8 cellular contexts compared by ENCODE assay signal in the genomic region with DNA sequence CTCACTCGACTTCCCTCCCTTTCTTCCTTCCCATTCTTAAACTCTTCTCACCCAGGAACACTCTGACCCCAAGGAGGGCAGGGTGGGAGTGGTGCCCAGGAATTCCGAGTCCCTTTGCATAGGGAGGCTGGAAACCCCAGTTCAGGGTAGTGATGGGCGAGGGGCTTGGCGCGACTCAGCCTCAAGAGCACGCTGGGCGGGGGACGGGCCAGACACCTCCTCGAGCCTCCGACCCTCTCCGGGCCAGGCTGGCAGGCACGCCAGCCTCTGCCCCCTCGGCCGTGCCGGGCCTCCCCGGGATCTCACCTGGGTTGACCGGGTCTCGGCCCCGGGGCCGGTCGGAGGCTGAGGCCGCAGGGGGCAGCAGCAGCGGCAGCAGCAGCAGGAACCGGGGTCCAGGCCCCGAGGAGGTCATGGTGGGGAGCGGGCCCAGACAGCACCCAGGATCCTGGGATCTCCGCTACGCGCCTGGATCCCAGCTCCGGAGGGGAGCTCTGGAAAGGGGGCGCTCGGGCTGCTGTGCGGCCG. TPM values are rescaled to one million over a fixed set of nuclear protein-coding genes. Genes with fewer than 3 reads are reported as not detected.
A peak's percentile ranks its signal among the peaks of the same experiment; 100 is the strongest.
DNase-seq lines count a peak whose midpoint lies in the region; ATAC-seq and TF ChIP-seq lines count a peak whose summit lies in the region.

No MANE protein-coding gene starts in this region.

- peak overlapping the region; percentile 57 for H3K27ac Mint-ChIP-seq in T-helper 17 cell

- TF ChIP-seq CTCF in fibroblast of the aortic adventitia (IDR thresholded peaks at IDR 0.05; ENCODE audit: insufficient read depth, low read length), result no peak

- peak overlapping the region; percentile 92 for H3K4me3 Mint-ChIP-seq in T-helper 17 cell

- ATAC-seq in HG02852 (IDR thresholded peaks at IDR 0.05; ENCODE audit: unreplicated experiment) (peak; percentile 18), T-helper 17 cell (no peak)

- H3K4me3 ChIP-seq in fibroblast of the aortic adventitia (ENCODE audit: low read depth, low read length), result peak overlapping the region; percentile 88

- H3K4me1 Mint-ChIP-seq in T-helper 17 cell, result peaks cover 29% of the 10 kb centered on the region

- H3K36me3 Mint-ChIP-seq in T-helper 17 cell (ENCODE audit: low read depth), result no peaks in the 10 kb centered on the region

- H3K27me3 Mint-ChIP-seq in T-helper 17 cell, result no peaks in the 10 kb centered on the region

- DNase-seq in NCI-H1417 (lab: John Stamatoyannopoulos, UW) (peak in 2 of 3 experiments; percentile 51 to 75), NCI-H1417 treated with DMSO at 0.1 percent for 48 hours (lab: John Stamatoyannopoulos, UW) (no peak), T-helper 17 cell (no peak), fibroblast of the aortic adventitia (ENCODE audit: low read depth) (peak; percentile 17), putamen (ENCODE audit: low spot score) (peak; percentile 23), cerebellar nuclear complex (lab: John Stamatoyannopoulos, UW) (no peak), 8988T (no peak)

- no peaks in the 10 kb centered on the region for H3K9me3 ChIP-seq in T-helper 17 cell (ENCODE audit: control insufficient read depth, low read length, poor library complexity, severe bottlenecking)

RNA-seq across cellular contexts. Expression of a gene that starts 0.5 kb away (rescaled TPM):
- total RNA-seq in T-helper 17 cell (10 to 100 TPM; 39.0 to 44.7 TPM), fibroblast of the aortic adventitia (ENCODE audit: low replicate concordance) (31.3 and 45.5 TPM in 2 replicates)

RNA-seq across cellular contexts. Expression of a gene that starts 1.0 kb away (rescaled TPM):
- total RNA-seq in T-helper 17 cell (10 to 100 TPM; 38.7 to 42.4 TPM), fibroblast of the aortic adventitia (ENCODE audit: low replicate concordance) (75.6 and 98.2 TPM in 2 replicates)

RNA-seq across cellular contexts. Expression of a gene that starts 16.1 kb away (rescaled TPM):
- total RNA-seq in T-helper 17 cell (not detected), fibroblast of the aortic adventitia (ENCODE audit: low replicate concordance) (not detected in 2 replicates)

RNA-seq across cellular contexts. Expression of a gene that starts 20.7 kb away (rescaled TPM):
- 10 to 100 TPM; 17.3 to 23.0 TPM for total RNA-seq in T-helper 17 cell
- 3.0 TPM in 2 replicates for total RNA-seq in fibroblast of the aortic adventitia (ENCODE audit: low replicate concordance)

RNA-seq across cellular contexts. Expression of a gene that starts 28.0 kb away (rescaled TPM):
- total RNA-seq in T-helper 17 cell (10 to 100 TPM; 80.5 to 90.7 TPM), fibroblast of the aortic adventitia (ENCODE audit: low replicate concordance) (90.5 and 123 TPM in 2 replicates)

Comparison
In these comparisons a context has a peak if more than half of its experiments do, and no peak if none do; other contexts are left out.
1. DNase-seq: peak in NCI-H1417 (2 of 3), fibroblast of the aortic adventitia (single experiment) and putamen (single experiment); none in NCI-H1417 treated with DMSO at 0.1 percent for 48 hours (single experiment), T-helper 17 cell (0 of 3), cerebellar nuclear complex (0 of 2) and 8988T (single experiment).